19 cellular contexts compared by ENCODE assay signal in the genomic region with DNA sequence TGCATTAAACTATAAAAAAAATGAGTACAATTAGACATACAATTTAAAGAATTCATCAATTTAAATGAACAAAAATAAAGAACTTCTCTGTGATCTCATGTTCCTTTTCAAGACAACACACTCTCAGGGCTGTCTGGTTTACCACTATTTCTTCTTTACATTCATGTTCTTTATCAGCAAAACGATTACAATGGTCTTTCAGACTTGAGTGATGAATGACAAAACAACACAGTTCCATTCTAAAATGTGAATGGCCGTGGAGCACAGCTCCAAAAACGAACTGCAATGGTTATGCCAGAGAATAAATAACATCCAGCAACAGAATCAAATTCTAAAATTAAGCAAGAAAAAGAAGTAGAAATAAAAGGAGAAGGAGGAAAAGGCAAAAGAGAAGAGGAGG.
DNase-seq lines count a peak whose midpoint lies in the region; TF ChIP-seq lines count a peak whose summit lies in the region.
"Had no signal": no experiment of that assay in that cellular context is flagged by ENCODE, and none has a peak within 500 bp of the region (broad histone marks: within the 10 kb centered on the region; RNA-seq: fewer than 3 reads in every experiment).

No MANE protein-coding gene starts in this region.

- POLR2A ChIA-PET in HEK293 (lab: Yijun Ruan, JAX), result interaction anchor here (0.6 kb wide), 1 partner anchor 23 kb away, joined by 9 read pairs; no protein-coding TSS in a partner anchor
- POLR2A ChIA-PET in OCI-LY7 (lab: Charles Lee), result interaction anchor here (0.6 to 2.4 kb wide), 8 partner anchors 15 to 139 kb away, joined by 3 to 10 read pairs (median 4); no protein-coding TSS in a partner anchor

- H3K27ac Mint-ChIP-seq in nephron progenitor cell (peak overlapping the region; percentile 65), progenitor cell of endocrine pancreas (peak overlapping the region; percentile 38), immature natural killer cell (no peak overlapping the region)
- H3K27ac Mint-ChIP-seq: CD4-positive, alpha-beta memory T cell; GM23338; H9 had no signal

- no peak overlapping the region for H3K4me3 ChIP-seq in HEK293 (ENCODE audit: low read depth, low read length)
- peak overlapping the region; percentile 56 for H3K4me3 ChIP-seq in OCI-LY7 (ENCODE audit: low read depth, low read length, poor library complexity, severe bottlenecking)
- H3K4me3 ChIP-seq: GM23338, SJSA1 had no signal

- TF ChIP-seq CTCF in HEK293 (tag by site-specific recombination; IDR thresholded peaks at IDR 0.05), result no peak
- no peak for TF ChIP-seq CTCF in OCI-LY7 (conservative IDR thresholded peaks at IDR 0.05; ENCODE audit: low read length)
- TF ChIP-seq CTCF in nephron progenitor cell (IDR thresholded peaks at IDR 0.05), result no peak
- TF ChIP-seq CTCF in progenitor cell of endocrine pancreas (IDR thresholded peaks at IDR 0.05; ENCODE audit: unreplicated experiment), result no peak

- H3K4me1 Mint-ChIP-seq in nephron progenitor cell (peaks cover 41% of the 10 kb centered on the region), progenitor cell of endocrine pancreas (ENCODE audit: low read depth) (peaks cover 17% of the 10 kb centered on the region), immature natural killer cell (no peaks in the 10 kb centered on the region)
- H3K4me1 Mint-ChIP-seq: CD4-positive, alpha-beta memory T cell had no signal

- H2AFZ ChIP-seq in OCI-LY7 (ENCODE audit: low read length), result peak overlapping the region; percentile 31; the same call in 1 of the 2 replicates
- H2AFZ ChIP-seq: GM23338 had no signal

- H3K9me3 Mint-ChIP-seq in nephron progenitor cell, result no peaks in the 10 kb centered on the region
- no peaks in the 10 kb centered on the region for H3K9me3 Mint-ChIP-seq in progenitor cell of endocrine pancreas (ENCODE audit: low read depth)
- no peaks in the 10 kb centered on the region for H3K9me3 Mint-ChIP-seq in immature natural killer cell
- H3K9me3 Mint-ChIP-seq: CD4-positive, alpha-beta memory T cell; GM23338 had no signal

- H3K9me3 ChIP-seq in HEK293 (ENCODE audit: control insufficient read depth, insufficient read depth, low read depth, low read length) (no peaks in the 10 kb centered on the region), OCI-LY7 (ENCODE audit: low read length) (no peaks in the 10 kb centered on the region)
- H3K9me3 ChIP-seq: SJSA1 had no signal

- peaks cover 7% of the 10 kb centered on the region; the same call in 1 of the 2 replicates for H3K79me2 ChIP-seq in OCI-LY7 (ENCODE audit: insufficient read depth, low read depth, low read length)

- no peaks in the 10 kb centered on the region for H3K9me2 ChIP-seq in OCI-LY7 (ENCODE audit: insufficient read depth, low read length)

- H3K27me3 Mint-ChIP-seq in nephron progenitor cell (ENCODE audit: low read depth, poor library complexity) (no peaks in the 10 kb centered on the region), progenitor cell of endocrine pancreas (no peaks in the 10 kb centered on the region), immature natural killer cell (ENCODE audit: low read depth in 3 of 3) (peaks cover 0 to 5% (median 2%) of the 10 kb centered on the region in 3 donors)

- H3K4me3 Mint-ChIP-seq in nephron progenitor cell, result peak overlapping the region; percentile 39
- no peak overlapping the region for H3K4me3 Mint-ChIP-seq in progenitor cell of endocrine pancreas (ENCODE audit: low read depth)
- H3K4me3 Mint-ChIP-seq in immature natural killer cell, result no peak overlapping the region
- H3K4me3 Mint-ChIP-seq: CD4-positive, alpha-beta memory T cell; GM23338; H9; IgD-negative memory B cell had no signal

- H3K27ac ChIP-seq in HEK293 (ENCODE audit: extremely low read depth, low read depth, low read length) (no peak overlapping the region), OCI-LY7 (ENCODE audit: low read depth, low read length, poor library complexity, severe bottlenecking) (peak overlapping the region; percentile 71)
- H3K27ac ChIP-seq: SJSA1 had no signal

- H3K36me3 ChIP-seq in HEK293 (ENCODE audit: control insufficient read depth in 2 of 2, insufficient read depth in 1 of 2, low read length in 2 of 2), result no peaks in the 10 kb centered on the region
- no peaks in the 10 kb centered on the region for H3K36me3 ChIP-seq in OCI-LY7 (ENCODE audit: insufficient read depth, low read length)
- H3K36me3 ChIP-seq: SJSA1 had no signal

- CTCF ChIA-PET in HEK293 (lab: Yijun Ruan, JAX) (interaction anchor here (1.0 kb wide), 1 partner anchor 26 kb away, joined by 4 read pairs; no protein-coding TSS in a partner anchor), OCI-LY7 (lab: Charles Lee; ENCODE audit: unreplicated experiment) (interaction anchor here (1.2 kb wide), 1 partner anchor 31 kb away, joined by 3 read pairs; no protein-coding TSS in a partner anchor)

- H3K4me2 ChIP-seq in OCI-LY7 (ENCODE audit: low read length), result peak overlapping the region; percentile 84
- H3K4me2 ChIP-seq: GM23338 had no signal

- peaks cover 28% of the 10 kb centered on the region for H3K36me3 Mint-ChIP-seq in nephron progenitor cell (ENCODE audit: low read depth)
- H3K36me3 Mint-ChIP-seq in progenitor cell of endocrine pancreas (ENCODE audit: insufficient read depth), result no peaks in the 10 kb centered on the region
- no peaks in the 10 kb centered on the region for H3K36me3 Mint-ChIP-seq in immature natural killer cell
- H3K36me3 Mint-ChIP-seq: CD4-positive, alpha-beta memory T cell; IgD-negative memory B cell had no signal

- no peaks in the 10 kb centered on the region for H4K20me1 ChIP-seq in OCI-LY7 (ENCODE audit: insufficient read depth, low read length)

- intact Hi-C loops in OCI-LY7 (cut with micrococcal nuclease; ENCODE audit: unreplicated experiment), result loop anchor here (2.0 to 5.0 kb wide), 2 partner anchors 78 to 111 kb away; a partner anchor contains a TSS

- BruUV-seq in OCI-LY7 (replicated peaks; lab: Mats Ljungman, UMichigan), result no TSS peak

- H3K4me1 ChIP-seq in HEK293 (ENCODE audit: control insufficient read depth, insufficient read depth, low read length), result peaks cover 8% of the 10 kb centered on the region
- peaks cover 41% of the 10 kb centered on the region for H3K4me1 ChIP-seq in OCI-LY7 (ENCODE audit: insufficient read depth, low read length, poor library complexity, severe bottlenecking)
- H3K4me1 ChIP-seq: SJSA1 had no signal

- DNase-seq in OCI-LY7 (ENCODE audit: low spot score), result peak; percentile 8
- no peak for DNase-seq in nephron progenitor cell
- no peak for DNase-seq in progenitor cell of endocrine pancreas (ENCODE audit: low spot score, unreplicated experiment)
- DNase-seq in HPDE6-E6E7 (ENCODE audit: extremely low spot score), result no peak
- no peak for DNase-seq in activated CD4-positive, alpha-beta T cell treated with anti-CD3 and anti-CD28 coated beads for 48 hours
- DNase-seq in immature natural killer cell, result no peak
- DNase-seq: C1 segment of cervical spinal cord; CD4-positive, alpha-beta memory T cell; COR-L47; H9; NCI-H1092; NCI-H1417 treated with DMSO at 0.1 percent for 48 hours; NCI-H1694 treated with DMSO at 0.1 percent for 48 hours; NCI-H774; Right ventricle myocardium superior had no signal

TF ChIP-seq in HEK293, 187 proteins besides CTCF, POLR2A, EP300 and RAD21:
- TF ChIP-seq EGR2 (tag by site-specific recombination; IDR thresholded peaks at IDR 0.05; ENCODE audit: low read depth), result no peak
- TF ChIP-seq, protein P1, sequence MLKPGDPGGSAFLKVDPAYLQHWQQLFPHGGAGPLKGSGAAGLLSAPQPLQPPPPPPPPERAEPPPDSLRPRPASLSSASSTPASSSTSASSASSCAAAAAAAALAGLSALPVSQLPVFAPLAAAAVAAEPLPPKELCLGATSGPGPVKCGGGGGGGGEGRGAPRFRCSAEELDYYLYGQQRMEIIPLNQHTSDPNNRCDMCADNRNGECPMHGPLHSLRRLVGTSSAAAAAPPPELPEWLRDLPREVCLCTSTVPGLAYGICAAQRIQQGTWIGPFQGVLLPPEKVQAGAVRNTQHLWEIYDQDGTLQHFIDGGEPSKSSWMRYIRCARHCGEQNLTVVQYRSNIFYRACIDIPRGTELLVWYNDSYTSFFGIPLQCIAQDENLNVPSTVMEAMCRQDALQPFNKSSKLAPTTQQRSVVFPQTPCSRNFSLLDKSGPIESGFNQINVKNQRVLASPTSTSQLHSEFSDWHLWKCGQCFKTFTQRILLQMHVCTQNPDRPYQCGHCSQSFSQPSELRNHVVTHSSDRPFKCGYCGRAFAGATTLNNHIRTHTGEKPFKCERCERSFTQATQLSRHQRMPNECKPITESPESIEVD (tag by site-specific recombination; IDR thresholded peaks at IDR 0.05), result 0 out of 2 replicates have a peak, but pooled peaks have one; percentile 6

Comparison
In these comparisons a context has a peak if more than half of its experiments do, and no peak if none do; other contexts are left out.
1. H3K27ac Mint-ChIP-seq: peak in nephron progenitor cell (single experiment) and progenitor cell of endocrine pancreas (single experiment); none in immature natural killer cell (0 of 6).